In the genomic region with DNA sequence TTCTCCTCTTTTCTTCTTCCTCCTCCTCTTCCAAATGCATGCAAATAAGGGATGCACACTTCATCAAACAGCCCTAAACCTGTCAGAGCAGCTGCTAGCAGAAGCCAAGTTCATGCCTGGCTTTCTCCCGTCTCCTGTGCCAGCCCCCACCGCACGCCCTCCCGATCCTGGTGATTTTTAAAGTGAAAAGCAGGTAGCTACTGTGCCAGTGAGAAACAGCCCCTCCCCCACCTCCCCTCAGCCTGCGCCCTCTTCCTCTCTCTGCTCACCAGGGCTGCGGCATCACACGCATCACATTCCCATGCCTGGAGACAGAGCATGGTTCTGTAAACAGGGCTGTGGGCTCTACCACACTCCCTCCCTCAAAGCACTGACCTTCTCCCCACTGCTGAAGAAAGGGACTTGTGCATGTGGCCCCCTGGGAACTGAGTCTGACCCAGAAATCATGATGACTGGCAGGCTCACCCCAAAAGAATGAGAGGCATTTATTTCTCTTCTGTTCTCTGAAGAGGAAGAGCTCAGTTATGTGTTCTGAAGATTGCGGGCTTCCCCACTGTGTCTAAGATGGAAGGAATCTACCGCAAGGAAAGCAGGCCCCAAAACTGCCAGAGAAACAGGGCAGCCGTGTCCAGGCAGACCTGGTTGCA, we compare ENCODE assay signal across 2 cellular contexts.
TF ChIP-seq lines count a peak whose summit lies in the region.

No MANE protein-coding gene starts in this region.

TF ChIP-seq in H1, 55 proteins besides CTCF, POLR2A, EP300 and RAD21 (continued from another document):
- TF ChIP-seq, protein P1, sequence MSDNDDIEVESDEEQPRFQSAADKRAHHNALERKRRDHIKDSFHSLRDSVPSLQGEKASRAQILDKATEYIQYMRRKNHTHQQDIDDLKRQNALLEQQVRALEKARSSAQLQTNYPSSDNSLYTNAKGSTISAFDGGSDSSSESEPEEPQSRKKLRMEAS (IDR thresholded peaks at IDR 0.05), result 0 out of 2 replicates have a peak, but pooled peaks have one; percentile 23
- TF ChIP-seq SP1 (IDR thresholded peaks at IDR 0.05; ENCODE audit: low read depth, low read length) (0 out of 2 replicates have a peak, but pooled peaks have one; percentile 20), YY1 (IDR thresholded peaks at IDR 0.05; ENCODE audit: low read depth, low read length) (0 out of 2 replicates have a peak, but pooled peaks have one; percentile 15), SP2 (IDR thresholded peaks at IDR 0.05; ENCODE audit: low read length) (no peak)

TF ChIP-seq in neural cell, 6 proteins besides CTCF, POLR2A, EP300 and RAD21 (continued from another document):
- TF ChIP-seq, protein P2, sequence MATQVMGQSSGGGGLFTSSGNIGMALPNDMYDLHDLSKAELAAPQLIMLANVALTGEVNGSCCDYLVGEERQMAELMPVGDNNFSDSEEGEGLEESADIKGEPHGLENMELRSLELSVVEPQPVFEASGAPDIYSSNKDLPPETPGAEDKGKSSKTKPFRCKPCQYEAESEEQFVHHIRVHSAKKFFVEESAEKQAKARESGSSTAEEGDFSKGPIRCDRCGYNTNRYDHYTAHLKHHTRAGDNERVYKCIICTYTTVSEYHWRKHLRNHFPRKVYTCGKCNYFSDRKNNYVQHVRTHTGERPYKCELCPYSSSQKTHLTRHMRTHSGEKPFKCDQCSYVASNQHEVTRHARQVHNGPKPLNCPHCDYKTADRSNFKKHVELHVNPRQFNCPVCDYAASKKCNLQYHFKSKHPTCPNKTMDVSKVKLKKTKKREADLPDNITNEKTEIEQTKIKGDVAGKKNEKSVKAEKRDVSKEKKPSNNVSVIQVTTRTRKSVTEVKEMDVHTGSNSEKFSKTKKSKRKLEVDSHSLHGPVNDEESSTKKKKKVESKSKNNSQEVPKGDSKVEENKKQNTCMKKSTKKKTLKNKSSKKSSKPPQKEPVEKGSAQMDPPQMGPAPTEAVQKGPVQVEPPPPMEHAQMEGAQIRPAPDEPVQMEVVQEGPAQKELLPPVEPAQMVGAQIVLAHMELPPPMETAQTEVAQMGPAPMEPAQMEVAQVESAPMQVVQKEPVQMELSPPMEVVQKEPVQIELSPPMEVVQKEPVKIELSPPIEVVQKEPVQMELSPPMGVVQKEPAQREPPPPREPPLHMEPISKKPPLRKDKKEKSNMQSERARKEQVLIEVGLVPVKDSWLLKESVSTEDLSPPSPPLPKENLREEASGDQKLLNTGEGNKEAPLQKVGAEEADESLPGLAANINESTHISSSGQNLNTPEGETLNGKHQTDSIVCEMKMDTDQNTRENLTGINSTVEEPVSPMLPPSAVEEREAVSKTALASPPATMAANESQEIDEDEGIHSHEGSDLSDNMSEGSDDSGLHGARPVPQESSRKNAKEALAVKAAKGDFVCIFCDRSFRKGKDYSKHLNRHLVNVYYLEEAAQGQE (IDR thresholded peaks at IDR 0.05; ENCODE audit: borderline replicate concordance), result peak; percentile 45
- TF ChIP-seq SMC3 (conservative IDR thresholded peaks at IDR 0.05; ENCODE audit: poor library complexity), result no peak
- TF ChIP-seq TAF1 (IDR thresholded peaks at IDR 0.05; ENCODE audit: low read depth), result no peak
- no peak for TF ChIP-seq POLR2AphosphoS5 (IDR thresholded peaks at IDR 0.05)
- TF ChIP-seq MXI1 (conservative IDR thresholded peaks at IDR 0.05; ENCODE audit: poor library complexity, severe bottlenecking), result peak; percentile 13
